26 cellular contexts compared by ENCODE assay signal in the genomic region with DNA sequence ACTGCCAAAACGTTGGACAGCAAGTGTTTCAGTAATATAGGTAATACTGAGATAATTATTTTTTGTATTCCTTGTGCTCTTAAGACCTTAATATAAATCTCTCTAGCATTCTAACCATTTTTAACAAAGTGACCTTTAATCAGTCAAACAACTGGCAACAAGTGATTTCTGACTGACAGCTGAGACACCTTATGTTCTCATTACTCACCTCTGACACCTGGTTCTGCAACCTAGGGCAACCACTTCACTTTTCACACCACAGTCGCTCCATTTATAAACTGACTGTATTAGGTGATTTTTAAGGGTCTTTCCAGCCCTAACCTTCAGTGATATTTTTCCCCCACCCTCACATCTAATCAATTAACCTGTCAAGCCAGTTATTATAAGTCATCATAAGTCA.
"Had no signal": no experiment of that assay in that cellular context is flagged by ENCODE, and none has a peak within 500 bp of the region (broad histone marks: within the 10 kb centered on the region; RNA-seq: fewer than 3 reads in every experiment).

No MANE protein-coding gene starts in this region.

- H3K9me3 ChIP-seq: colonic mucosa, esophagus squamous epithelium, gastrocnemius medialis, heart right ventricle, left lung, lower lobe of right lung, mucosa of descending colon had no signal

- H3K4me3 ChIP-seq: colonic mucosa, esophagus squamous epithelium, gastrocnemius medialis, heart right ventricle, left lung, lower lobe of right lung, mucosa of descending colon had no signal

- H3K36me3 ChIP-seq: colonic mucosa, esophagus squamous epithelium, gastrocnemius medialis, heart right ventricle, left lung, lower lobe of right lung had no signal

- DNase-seq: colonic mucosa; cortex of kidney; effector CD8-positive, alpha-beta T cell; effector memory CD8-positive, alpha-beta T cell; endodermal cell; erythroblast; esophagus squamous epithelium; foreskin fibroblast; foreskin melanocyte; gastrocnemius medialis; glutamatergic neuron; head of caudate nucleus; heart right ventricle; hippocampal formation; left cardiac atrium; left lung; left ventricle myocardium superior; lower lobe of right lung; mesenchymal stem cell; mucosa of descending colon; naive B cell had no signal

- H3K27me3 ChIP-seq: colonic mucosa, esophagus squamous epithelium, gastrocnemius medialis, heart right ventricle, left lung had no signal

- H3K4me1 ChIP-seq: colonic mucosa, gastrocnemius medialis, lower lobe of right lung had no signal

- FAIRE-seq: endometrium, islet of Langerhans, keratinocyte had no signal

- ATAC-seq: effector memory CD8-positive, alpha-beta T cell; esophagus mucosa; gastrocnemius medialis; heart right ventricle; left cardiac atrium; left lung; left ventricle myocardium superior; lower lobe of right lung; mucosa of descending colon had no signal

- H3K27ac ChIP-seq: colonic mucosa, epithelial cell of prostate, esophagus squamous epithelium, gastrocnemius medialis, heart right ventricle, left lung, lower lobe of right lung had no signal
